ENCODE assay signal across 11 cellular contexts in the genomic region with DNA sequence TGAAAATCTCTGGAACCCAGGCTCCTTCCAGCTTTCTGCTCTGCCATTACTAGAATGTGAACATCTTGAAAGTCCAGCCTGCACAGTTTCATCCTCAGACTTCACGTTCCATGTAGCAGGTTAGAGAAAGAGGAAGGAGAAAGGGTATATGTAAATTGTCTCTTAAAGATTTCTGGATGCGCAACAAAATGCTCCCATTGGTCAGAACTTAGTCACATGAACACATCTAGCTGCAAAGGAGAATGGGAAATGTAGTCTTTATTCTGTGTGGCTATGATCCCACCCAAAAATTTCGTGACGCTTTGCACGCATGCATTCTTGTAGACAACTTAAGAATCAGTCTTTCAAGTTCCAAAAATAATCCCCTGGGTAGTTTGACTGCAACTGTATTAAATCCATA. TPM values are rescaled to one million over a fixed set of nuclear protein-coding genes. Genes with fewer than 3 reads are reported as not detected.
DNase-seq lines count a peak whose midpoint lies in the region; TF ChIP-seq lines count a peak whose summit lies in the region.
"Had no signal": no experiment of that assay in that cellular context is flagged by ENCODE, and none has a peak within 500 bp of the region (broad histone marks: within the 10 kb centered on the region; RNA-seq: fewer than 3 reads in every experiment).

No MANE protein-coding gene starts in this region.

- TF ChIP-seq CTCF in fibroblast of the aortic adventitia (IDR thresholded peaks at IDR 0.05; ENCODE audit: insufficient read depth, low read length), result no peak
- no peak for TF ChIP-seq CTCF in tibial nerve (IDR thresholded peaks at IDR 0.05)

- TF ChIP-seq EP300 in tibial nerve (IDR thresholded peaks at IDR 0.05), result no peak

- no peak for TF ChIP-seq POLR2A in tibial nerve (IDR thresholded peaks at IDR 0.05)

- 37 to 56% methylated on average over 5 of the region's 5 CpGs for WGBS in tibial nerve, 2 donors

- POLR2A ChIA-PET in HEK293T (lab: Yijun Ruan, JAX), result no interaction called here

- no peaks in the 10 kb centered on the region for H3K4me1 ChIP-seq in tibial nerve

- H3K4me3 ChIP-seq in fibroblast of the aortic adventitia (ENCODE audit: low read depth, low read length) (no peak overlapping the region), tibial nerve (no peak overlapping the region)

- DNase-seq in DMS114 treated with DMSO at 0.1 percent for 48 hours (lab: John Stamatoyannopoulos, UW; ENCODE audit: unreplicated experiment) (peak; percentile 58), HEK293T (ENCODE audit: extremely low spot score) (peak; percentile 35), NOMO-1 treated with dmso at 0.1 percent for 144 hours (lab: John Stamatoyannopoulos, UW; ENCODE audit: unreplicated experiment) (peak; percentile 38), fibroblast of the aortic adventitia (ENCODE audit: low read depth) (peak; percentile 32), occipital lobe (lab: John Stamatoyannopoulos, UW) (no peak), NCI-H774 (lab: John Stamatoyannopoulos, UW) (no peak), LoVo (ENCODE audit: low spot score) (no peak), tibial nerve (ENCODE audit: low spot score in 2 of 2) (no peak)
- DNase-seq: DMS79, NCI-H524 treated with DMSO at 0.1 percent for 48 hours had no signal

- H3K27ac ChIP-seq in tibial nerve, result no peak overlapping the region
- H3K27ac ChIP-seq: neutrophil had no signal

- H3K36me3 ChIP-seq in tibial nerve, result no peaks in the 10 kb centered on the region
- H3K36me3 ChIP-seq: neutrophil had no signal

- CTCF ChIA-PET in HEK293T (lab: Yijun Ruan, JAX), result no interaction called here

- H3K9me3 ChIP-seq in tibial nerve, result peaks cover 0 to 3% (median 0%) of the 10 kb centered on the region in 4 donors
- H3K9me3 ChIP-seq: neutrophil had no signal

- H3K27me3 ChIP-seq in tibial nerve, result no peaks in the 10 kb centered on the region

TF ChIP-seq in HEK293T, 16 proteins besides CTCF, POLR2A, EP300 and RAD21:
- TF ChIP-seq CTBP1 (IDR thresholded peaks at IDR 0.05; ENCODE audit: borderline replicate concordance) (no peak), FOXA1 (IDR thresholded peaks at IDR 0.05) (no peak), FOXM1 (IDR thresholded peaks at IDR 0.05; ENCODE audit: borderline replicate concordance) (no peak), NFRKB (IDR thresholded peaks at IDR 0.05) (no peak), ELF4 (IDR thresholded peaks at IDR 0.05) (no peak), L3MBTL2 (conservative IDR thresholded peaks at IDR 0.05) (no peak), TARDBP (IDR thresholded peaks at IDR 0.05) (no peak), SP1 (IDR thresholded peaks at IDR 0.05) (no peak), LEF1 (IDR thresholded peaks at IDR 0.05; ENCODE audit: borderline replicate concordance) (no peak), HDGF (IDR thresholded peaks at IDR 0.05; ENCODE audit: borderline replicate concordance) (no peak), ZNF384 (IDR thresholded peaks at IDR 0.05) (no peak), BHLHE40 (IDR thresholded peaks at IDR 0.05; ENCODE audit: borderline replicate concordance) (no peak), SUZ12 (IDR thresholded peaks at IDR 0.05) (no peak), ARNT (IDR thresholded peaks at IDR 0.05) (no peak)
- TF ChIP-seq, protein P1, sequence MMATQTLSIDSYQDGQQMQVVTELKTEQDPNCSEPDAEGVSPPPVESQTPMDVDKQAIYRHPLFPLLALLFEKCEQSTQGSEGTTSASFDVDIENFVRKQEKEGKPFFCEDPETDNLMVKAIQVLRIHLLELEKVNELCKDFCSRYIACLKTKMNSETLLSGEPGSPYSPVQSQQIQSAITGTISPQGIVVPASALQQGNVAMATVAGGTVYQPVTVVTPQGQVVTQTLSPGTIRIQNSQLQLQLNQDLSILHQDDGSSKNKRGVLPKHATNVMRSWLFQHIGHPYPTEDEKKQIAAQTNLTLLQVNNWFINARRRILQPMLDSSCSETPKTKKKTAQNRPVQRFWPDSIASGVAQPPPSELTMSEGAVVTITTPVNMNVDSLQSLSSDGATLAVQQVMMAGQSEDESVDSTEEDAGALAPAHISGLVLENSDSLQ (IDR thresholded peaks at IDR 0.05), result no peak

RNA-seq across cellular contexts. Expression of a gene that starts 46.4 kb away (rescaled TPM):
- 29.7 and 268 TPM in 2 replicates for total RNA-seq in fibroblast of the aortic adventitia (ENCODE audit: low replicate concordance)
- total RNA-seq in occipital lobe, result 52.6 TPM
- 10 to 100 TPM; 52.0 to 58.2 (median 54.9) TPM for total RNA-seq in tibial nerve

Comparison
In these comparisons a context has a peak if more than half of its experiments do, and no peak if none do; other contexts are left out.
1. DNase-seq: peak in DMS114 treated with DMSO at 0.1 percent for 48 hours (single experiment), HEK293T (single experiment), NOMO-1 treated with dmso at 0.1 percent for 144 hours (single experiment) and fibroblast of the aortic adventitia (single experiment); none in occipital lobe (single experiment), NCI-H774 (single experiment), LoVo (single experiment) and tibial nerve (0 of 2).